Comparison of ENCODE assay signal across 8 cellular contexts in the genomic region with DNA sequence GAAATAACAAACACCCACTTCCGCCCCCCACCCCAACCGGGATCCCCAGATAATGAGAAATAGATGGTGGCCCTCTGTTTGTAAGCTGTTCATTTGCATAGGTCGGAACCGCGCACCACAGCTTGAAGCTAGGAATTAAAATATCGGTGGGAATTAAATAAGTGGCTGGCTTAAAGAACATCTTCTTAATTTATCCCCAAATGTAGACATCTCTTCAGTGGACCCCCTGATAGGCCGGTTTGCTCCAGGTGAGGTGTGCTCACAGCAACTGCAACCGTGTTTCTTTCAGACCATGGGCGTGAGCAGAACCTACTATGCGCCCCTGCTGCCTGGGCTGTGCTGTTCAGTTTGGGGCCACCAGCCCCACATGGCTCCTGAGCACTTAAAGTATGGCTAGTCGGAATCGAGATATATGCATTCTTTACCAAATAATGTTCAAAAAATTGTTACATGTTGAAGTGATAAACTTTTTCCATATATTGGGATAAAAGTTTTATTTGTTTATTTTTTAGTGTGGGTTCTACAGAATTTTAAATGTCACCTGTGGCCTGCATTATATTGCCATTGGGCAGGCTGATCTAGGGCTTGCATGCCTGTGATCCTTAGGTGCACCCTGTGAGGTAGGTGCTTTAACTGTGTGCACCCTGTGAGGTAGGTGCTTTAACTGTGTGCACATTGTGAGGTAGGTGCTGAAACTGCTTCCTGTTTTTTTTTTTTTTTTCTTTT.
DNase-seq lines count a peak whose midpoint lies in the region; ATAC-seq and TF ChIP-seq lines count a peak whose summit lies in the region.

No MANE protein-coding gene starts in this region.

- H3K9me3 ChIP-seq in iPS-15b (ENCODE audit: control insufficient read depth, insufficient read depth, low read length) = no peaks in the 10 kb centered on the region

- peak overlapping the region; percentile 95 for H3K9ac ChIP-seq in iPS-15b (ENCODE audit: low read depth, low read length)

- peaks cover 2% of the 10 kb centered on the region for H3K4me1 ChIP-seq in iPS-15b (ENCODE audit: control insufficient read depth, insufficient read depth, low read length)

- no peak for DNase-seq in AG10803 (ENCODE audit: low read depth)
- DNase-seq in activated T-helper 1 cell treated with Interleukin-2 at 50 U/mL for 16 hours (ENCODE audit: low read depth) = peak; percentile 5
- peak in 5 of 6 experiments; percentile 3 to 46 (median 12) for DNase-seq in stimulated activated naive CD4-positive, alpha-beta T cell (lab: John Stamatoyannopoulos, UW)
- DNase-seq in MV-4-11 (lab: John Stamatoyannopoulos, UW) = no peak

- no peak for TF ChIP-seq CTCF in AG10803 (conservative IDR thresholded peaks at IDR 0.05; ENCODE audit: low read length)

- no peaks in the 10 kb centered on the region for H3K27me3 ChIP-seq in iPS-15b (ENCODE audit: control insufficient read depth, insufficient read depth, low read length)

- H3K4me3 ChIP-seq in AG10803 (ENCODE audit: low read length) (peak overlapping the region; percentile 75), iPS-15b (ENCODE audit: low read depth, low read length) (peak overlapping the region; percentile 91)

- no peaks in the 10 kb centered on the region for H3K36me3 ChIP-seq in iPS-15b (ENCODE audit: control insufficient read depth, insufficient read depth, low read length)

- ATAC-seq in GM18508 (IDR thresholded peaks at IDR 0.05; ENCODE audit: insufficient read depth, unreplicated experiment) (peak; percentile 17), HG03460 (IDR thresholded peaks at IDR 0.05; ENCODE audit: unreplicated experiment) (peak; percentile 29), GM19467 (IDR thresholded peaks at IDR 0.05; ENCODE audit: unreplicated experiment) (no peak)

Comparison
In these comparisons a context has a peak if more than half of its experiments do, and no peak if none do; other contexts are left out.
1. DNase-seq: peak in activated T-helper 1 cell treated with Interleukin-2 at 50 U/mL for 16 hours (single experiment) and stimulated activated naive CD4-positive, alpha-beta T cell (5 of 6); none in AG10803 (single experiment) and MV-4-11 (single experiment).